8 cellular contexts compared by ENCODE assay signal in the genomic region with DNA sequence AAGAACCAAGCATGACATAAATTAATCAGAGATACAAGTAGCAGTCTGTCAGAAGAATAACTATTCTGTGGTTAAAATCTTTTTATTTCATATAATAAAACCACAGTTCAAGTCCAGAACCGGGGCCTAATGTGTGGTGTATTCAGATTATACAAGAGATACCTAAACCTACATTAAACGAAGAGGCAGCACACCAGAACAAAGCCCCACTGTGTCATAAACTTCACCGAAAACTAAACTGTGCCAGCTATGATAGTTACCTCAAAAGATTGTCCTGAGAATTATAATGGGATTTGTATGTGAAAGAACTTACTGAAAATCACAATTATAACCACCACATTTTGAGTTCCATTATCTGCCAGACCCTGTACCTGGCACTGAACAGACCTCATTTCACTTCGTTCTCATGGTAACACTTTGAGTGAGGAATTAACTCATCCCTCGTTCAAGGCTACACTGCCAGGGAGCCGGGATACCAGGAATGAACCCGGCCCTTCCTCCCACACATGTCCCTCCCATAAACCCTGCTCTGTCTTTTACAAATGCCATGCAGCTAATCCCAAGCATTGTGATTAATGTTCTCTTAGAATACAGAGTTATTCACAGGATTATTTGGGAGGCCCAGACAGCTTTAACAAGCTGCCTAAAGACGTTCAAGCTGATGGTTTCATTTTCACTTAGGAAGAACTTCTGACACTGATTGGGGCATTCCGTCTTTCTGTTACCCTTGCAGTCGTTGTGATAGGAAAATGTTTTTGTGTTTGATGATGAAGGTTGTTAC. TPM values are rescaled to one million over a fixed set of nuclear protein-coding genes. Genes with fewer than 3 reads are reported as not detected.
A peak's percentile ranks its signal among the peaks of the same experiment; 100 is the strongest.
DNase-seq lines count a peak whose midpoint lies in the region; ATAC-seq and TF ChIP-seq lines count a peak whose summit lies in the region.

No MANE protein-coding gene starts in this region.

- 36% methylated on average over 10 of the region's 10 CpGs for WGBS in thymus

- H3K4me3 ChIP-seq in GM08714 (ENCODE audit: low read length), result peak overlapping the region; percentile 73; the same call in 1 of the 2 replicates
- peak overlapping the region; percentile 22 for H3K4me3 ChIP-seq in astrocyte of the spinal cord (ENCODE audit: low read depth, low read length)
- peak overlapping the region; percentile 26 for H3K4me3 ChIP-seq in thymus (ENCODE audit: low read length)

- H3K4me1 ChIP-seq in thymus (ENCODE audit: control insufficient read depth, insufficient read depth, low read length), result no peaks in the 10 kb centered on the region

- no peaks in the 10 kb centered on the region for H3K36me3 ChIP-seq in thymus (ENCODE audit: control insufficient read depth, insufficient read depth)

- ATAC-seq in GM21723 (IDR thresholded peaks at IDR 0.05; ENCODE audit: unreplicated experiment) (peak; percentile 73), left lobe of liver (peak; percentile 82)

- peak overlapping the region; percentile 0 for H3K27ac ChIP-seq in thymus (ENCODE audit: low read depth)

- no peaks in the 10 kb centered on the region for H3K27me3 ChIP-seq in thymus (ENCODE audit: control insufficient read depth, insufficient read depth)

- in situ Hi-C loops in astrocyte of the spinal cord (cut with HindIII; ENCODE audit: low sequenced_read_pairs), result no loop called here

- H3K9me3 ChIP-seq in thymus (ENCODE audit: control insufficient read depth), result no peaks in the 10 kb centered on the region

- TF ChIP-seq CTCF in astrocyte of the spinal cord (IDR thresholded peaks at IDR 0.05; ENCODE audit: low read depth, low read length), result no peak

- DNase-seq in NAMALWA (ENCODE audit: low spot score) (peak; percentile 62), astrocyte of the spinal cord (ENCODE audit: low read depth, low spot score) (peak; percentile 56), left lobe of liver (ENCODE audit: low spot score) (no peak), T1000 (lab: John Stamatoyannopoulos, UW) (no peak)
- no peak for DNase-seq in NK-92 treated with Interleukin-12 subunit alpha and Interleukin-12 subunit beta, amount 100 ng/mL, for 24 hours (lab: John Stamatoyannopoulos, UW)

RNA-seq across cellular contexts. Expression of gene CD83, which starts 42.7 kb away (rescaled TPM):
- total RNA-seq in left lobe of liver, result 0.38 TPM
- polyA plus RNA-seq in thymus, result 21.6 TPM

Comparison
In these comparisons a context has a peak if more than half of its experiments do, and no peak if none do; other contexts are left out.
1. H3K4me3 ChIP-seq: peak in every context shown above with its lines; median percentile 73 in GM08714; 26 in thymus; 22 in astrocyte of the spinal cord.
2. DNase-seq: peak in NAMALWA (single experiment) and astrocyte of the spinal cord (single experiment); none in left lobe of liver (single experiment), T1000 (single experiment) and NK-92 treated with Interleukin-12 subunit alpha and Interleukin-12 subunit beta, amount 100 ng/mL, for 24 hours (single experiment).